ENCODE assay signal across 25 cellular contexts in the genomic region with DNA sequence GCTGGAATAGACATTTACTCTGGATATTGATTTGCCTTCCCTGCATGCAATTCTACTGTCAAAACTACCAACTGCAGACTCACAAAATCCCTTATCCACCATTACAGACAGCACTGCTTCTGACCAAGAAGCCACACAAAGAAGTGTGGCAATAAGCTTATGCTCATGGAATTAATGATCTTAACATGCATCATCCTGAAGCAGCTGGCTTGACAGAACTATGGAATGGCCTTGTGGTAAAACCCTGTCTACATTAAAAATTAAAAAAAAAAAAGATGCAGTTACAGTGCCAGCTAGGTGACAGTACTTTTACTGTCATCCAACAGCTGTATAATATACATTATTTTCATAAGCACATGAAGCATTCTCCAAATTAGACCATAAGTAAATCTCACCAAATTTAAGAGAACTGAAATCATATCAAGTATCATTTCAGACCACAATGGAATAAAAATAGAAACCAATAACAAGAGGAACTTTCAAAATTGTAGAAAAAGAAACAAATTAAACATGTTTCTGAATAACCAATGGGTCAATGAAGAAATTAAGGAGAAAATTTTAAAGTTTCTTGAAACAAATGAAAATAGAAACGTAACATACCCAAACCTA.
DNase-seq lines count a peak whose midpoint lies in the region; ATAC-seq, FAIRE-seq and TF ChIP-seq lines count a peak whose summit lies in the region.
"Had no signal": no experiment of that assay in that cellular context is flagged by ENCODE, and none has a peak within 500 bp of the region (broad histone marks: within the 10 kb centered on the region; RNA-seq: fewer than 3 reads in every experiment).

No MANE protein-coding gene starts in this region.

- H4K20me1 ChIP-seq in MM.1S (ENCODE audit: insufficient read depth, low read length) = no peaks in the 10 kb centered on the region
- no peaks in the 10 kb centered on the region for H4K20me1 ChIP-seq in mammary epithelial cell (ENCODE audit: insufficient read depth, low read length)

- H3K4me1 ChIP-seq in MM.1S (ENCODE audit: low read length) (peaks cover 19% of the 10 kb centered on the region), mammary epithelial cell (ENCODE audit: insufficient read depth, low read length) (peaks cover 5% of the 10 kb centered on the region)
- H3K4me1 ChIP-seq: BLaER1, Caco-2, SJCRH30 had no signal

- FAIRE-seq in GM12891 (lab: Jason Lieb, UNC) (no peak), urothelium cell line (lab: Jason Lieb, UNC) (peak; percentile 42)
- FAIRE-seq: G401.6, H1, RCC 7860 had no signal

- dilution Hi-C loops in mammary epithelial cell (cut with HindIII; ENCODE audit: low sequenced_read_pairs) = no loop called here

- BruUV-seq in mammary epithelial cell (replicated peaks; lab: Mats Ljungman, UMichigan) = no TSS peak

- ATAC-seq in activated B cell treated with CpG ODN at 0.5 μM for 24 hours (ENCODE audit: low read depth) = no peak
- ATAC-seq: T-cell had no signal

- intact Hi-C loops in activated B cell treated with CpG ODN at 0.5 μM for 24 hours (cut with micrococcal nuclease) = no loop called here
- intact Hi-C loops in mammary epithelial cell (cut with micrococcal nuclease) = no loop called here

- H2AFZ ChIP-seq in MM.1S (ENCODE audit: low read length) (no peak overlapping the region), mammary epithelial cell (ENCODE audit: low read depth, low read length) (no peak overlapping the region)

- POLR2A ChIA-PET in activated B cell treated with CpG ODN at 0.5 μM for 24 hours (lab: Charles Lee) = no interaction called here

- H3K4me2 ChIP-seq in MM.1S (ENCODE audit: low read depth, low read length) (peak overlapping the region; percentile 7; the same call in 1 of the 2 replicates), mammary epithelial cell (ENCODE audit: insufficient read depth, low read depth, low read length) (no peak overlapping the region)
- H3K4me2 ChIP-seq: BLaER1 had no signal

- CTCF ChIA-PET in activated B cell treated with CpG ODN at 0.5 μM for 24 hours (lab: Charles Lee) = no interaction called here
- CTCF ChIA-PET in mammary epithelial cell (lab: Charles Lee; ENCODE audit: low non-redundant PET) = no interaction called here

- H3K79me2 ChIP-seq in MM.1S (ENCODE audit: low read length) = peaks cover 21% of the 10 kb centered on the region; the same call in 1 of the 2 replicates
- H3K79me2 ChIP-seq in mammary epithelial cell (ENCODE audit: insufficient read depth, low read length) = no peaks in the 10 kb centered on the region

- H3K27ac Mint-ChIP-seq in activated B cell treated with CpG ODN at 0.5 μM for 24 hours = no peak overlapping the region
- H3K27ac Mint-ChIP-seq: CD4-positive, alpha-beta T cell; T-cell had no signal

- no peaks in the 10 kb centered on the region for H3K36me3 ChIP-seq in MM.1S (replicated peaks; ENCODE audit: insufficient read depth, low read length)
- H3K36me3 ChIP-seq in mammary epithelial cell (ENCODE audit: insufficient read depth, low read length) = peaks cover 3% of the 10 kb centered on the region

- no peak overlapping the region for H3K27ac ChIP-seq in MM.1S (ENCODE audit: low read length)
- no peak overlapping the region for H3K27ac ChIP-seq in mammary epithelial cell (ENCODE audit: insufficient read depth, low read depth, low read length)
- H3K27ac ChIP-seq: BLaER1, SJCRH30 had no signal

- H3K9me3 Mint-ChIP-seq in activated B cell treated with CpG ODN at 0.5 μM for 24 hours = peaks cover 8% of the 10 kb centered on the region

- peaks cover 34% of the 10 kb centered on the region for H3K4me1 Mint-ChIP-seq in activated B cell treated with CpG ODN at 0.5 μM for 24 hours

- no peak overlapping the region for H3K9ac ChIP-seq in MM.1S (ENCODE audit: low read length)
- H3K9ac ChIP-seq in mammary epithelial cell (ENCODE audit: insufficient read depth, low read length) = no peak overlapping the region
- H3K9ac ChIP-seq: BLaER1 had no signal

- peak overlapping the region; percentile 58 for H3K4me3 Mint-ChIP-seq in activated B cell treated with CpG ODN at 0.5 μM for 24 hours
- H3K4me3 Mint-ChIP-seq: CD4-positive, alpha-beta T cell; T-cell had no signal

- no peaks in the 10 kb centered on the region for H3K27me3 ChIP-seq in MM.1S (replicated peaks; ENCODE audit: insufficient read depth, low read length)
- no peaks in the 10 kb centered on the region for H3K27me3 ChIP-seq in mammary epithelial cell (ENCODE audit: insufficient read depth, low read length)
- H3K27me3 ChIP-seq: BLaER1, SJCRH30 had no signal

- H3K36me3 Mint-ChIP-seq in activated B cell treated with CpG ODN at 0.5 μM for 24 hours (ENCODE audit: low read depth) = peaks cover 31% of the 10 kb centered on the region

- in situ Hi-C loops in mammary epithelial cell (cut with MboI; ENCODE audit: low sequenced_read_pairs in 2 of 2) = no loop called here

- 0 out of 2 replicates have a peak, but pooled peaks cover under 1% of the 10 kb centered on the region for H3F3A ChIP-seq in MM.1S (ENCODE audit: insufficient read depth, low read length)

- H3K4me3 ChIP-seq in MM.1S (ENCODE audit: low read length) (no peak overlapping the region), mammary epithelial cell (replicated peaks in 1 of 3; ENCODE audit: insufficient read depth in 1 of 3, low read depth in 2 of 3, low read length in 3 of 3) (no peak overlapping the region)
- H3K4me3 ChIP-seq: BLaER1, SJCRH30 had no signal

- DNase-seq in GM12891 (ENCODE audit: insufficient read length, low spot score) (no peak), MM.1S (no peak), activated B cell treated with CpG ODN at 0.5 μM for 24 hours (no peak), urothelium cell line (ENCODE audit: low spot score) (no peak), COLO829 (ENCODE audit: low spot score) (no peak), mammary epithelial cell (no peak), ecto neural progenitor cell (ENCODE audit: low spot score) (no peak)
- DNase-seq: Caco-2; CD4-positive, alpha-beta T cell; DMS 273 treated with DMSO at 0.1 percent for 48 hours; DND-41; IMR-90; NCI-H1092; NCI-H1436 treated with DMSO at 0.1 percent for 48 hours; NCI-H2029; NCI-H2227 treated with DMSO at 0.1 percent for 48 hours; NCI-H510A; NCI-H774; OCI-M1; SJCRH30; T-cell had no signal

- TF ChIP-seq CTCF in MM.1S (IDR thresholded peaks at IDR 0.05; ENCODE audit: low read length) (no peak), activated B cell treated with CpG ODN at 0.5 μM for 24 hours (IDR thresholded peaks at IDR 0.05) (no peak), mammary epithelial cell (conservative IDR thresholded peaks at IDR 0.05 in 1 of 2, IDR thresholded peaks at IDR 0.05 in 1 of 2; ENCODE audit: extremely low read depth in 1 of 2, insufficient read depth in 1 of 2, low read depth in 1 of 2, low read length in 2 of 2) (no peak)

- H3K9me2 ChIP-seq in MM.1S (replicated peaks; ENCODE audit: insufficient read depth, low read length) = no peaks in the 10 kb centered on the region

- WGBS in mammary epithelial cell (ENCODE audit: low coverage, missing lambda C conversion rate) = 56% methylated on average over 1 of the region's 1 CpG

- no peaks in the 10 kb centered on the region for H3K27me3 Mint-ChIP-seq in activated B cell treated with CpG ODN at 0.5 μM for 24 hours
- H3K27me3 Mint-ChIP-seq: CD4-positive, alpha-beta T cell; T-cell had no signal

- TF ChIP-seq POLR2A in GM12891 (IDR thresholded peaks at IDR 0.05; ENCODE audit: low read depth, low read length) = no peak

- no peaks in the 10 kb centered on the region for H3K9me3 ChIP-seq in MM.1S (replicated peaks; ENCODE audit: insufficient read depth, low read length)
- no peaks in the 10 kb centered on the region for H3K9me3 ChIP-seq in mammary epithelial cell (replicated peaks; ENCODE audit: insufficient read depth, low read length)
- H3K9me3 ChIP-seq: Caco-2 had no signal

TF ChIP-seq in GM12891, 5 proteins besides CTCF, POLR2A, EP300 and RAD21:
- TF ChIP-seq POU2F2 (IDR thresholded peaks at IDR 0.05; ENCODE audit: low read depth, low read length) (no peak), SPI1 (IDR thresholded peaks at IDR 0.05; ENCODE audit: low read depth, low read length) (peak; percentile 32; the same call in 1 of the 2 replicates), POLR2AphosphoS5 (IDR thresholded peaks at IDR 0.05; ENCODE audit: low read depth, low read length) (no peak), TAF1 (IDR thresholded peaks at IDR 0.05; ENCODE audit: low read depth, low read length) (no peak), PAX5 (IDR thresholded peaks at IDR 0.05; ENCODE audit: insufficient read depth, low read length, severe bottlenecking) (no peak)
